9 cellular contexts compared by ENCODE assay signal in genomic region chrX:53440101-53440500, GRCh38. TPM values are rescaled to one million over a fixed set of nuclear protein-coding genes. Genes with fewer than 3 reads are reported as not detected.
DNase-seq lines count a peak whose midpoint lies in the region; ATAC-seq and TF ChIP-seq lines count a peak whose summit lies in the region.
"Had no signal": no experiment of that assay in that cellular context is flagged by ENCODE, and none has a peak within 500 bp of the region (broad histone marks: within the 10 kb centered on the region; RNA-seq: fewer than 3 reads in every experiment).

No MANE protein-coding gene starts in this region.

- H3K9ac ChIP-seq in mesendoderm (ENCODE audit: low read length): no peak overlapping the region

- TF ChIP-seq CTCF in 22Rv1 (IDR thresholded peaks at IDR 0.05) (no peak), HL-60 (IDR thresholded peaks at IDR 0.05; ENCODE audit: insufficient read depth, low read length) (no peak)

- H3K79me2 ChIP-seq in mesendoderm (ENCODE audit: control insufficient read depth, insufficient read depth, low read length): no peaks in the 10 kb centered on the region

- no peak overlapping the region for H2BK15ac ChIP-seq in mesendoderm (replicated peaks; ENCODE audit: low read depth)

- H3K4ac ChIP-seq in mesendoderm (ENCODE audit: low read depth, low read length): no peak overlapping the region

- H4K8ac ChIP-seq in mesendoderm (ENCODE audit: low read depth, low read length): no peak overlapping the region

- H3K18ac ChIP-seq in mesendoderm (ENCODE audit: low read length): no peak overlapping the region

- H3K36me3 ChIP-seq in mesendoderm (ENCODE audit: control insufficient read depth, insufficient read depth, low read length): no peaks in the 10 kb centered on the region

- H3K4me3 ChIP-seq in HL-60 (replicated peaks; ENCODE audit: insufficient read depth, low read length) (peak overlapping the region; percentile 42), mesendoderm (ENCODE audit: low read length) (no peak overlapping the region)

- peak overlapping the region; percentile 62 for H3K27ac Mint-ChIP-seq in activated naive CD8-positive, alpha-beta T cell treated with anti-CD3 and anti-CD28 coated beads, Interleukin-2, amount 10 ng/mL, durations not matched to agents 7 days and 5 days

- no peaks in the 10 kb centered on the region for H3K27me3 Mint-ChIP-seq in activated naive CD8-positive, alpha-beta T cell treated with anti-CD3 and anti-CD28 coated beads, Interleukin-2, amount 10 ng/mL, durations not matched to agents 7 days and 5 days

- DNase-seq in HL-60 (ENCODE audit: low read depth in 1 of 2, low spot score in 1 of 2): peak in 1 of 2 experiments; percentile 29
- DNase-seq in activated naive CD8-positive, alpha-beta T cell treated with anti-CD3 and anti-CD28 coated beads, Interleukin-2, amount 10 ng/mL, durations not matched to agents 7 days and 5 days: no peak
- no peak for DNase-seq in mesendoderm
- DNase-seq in stimulated activated CD8-positive, alpha-beta memory T cell treated with anti-CD3 and anti-CD28 coated beads, Interleukin-4, amount 100 ng/mL, for 48 hours: no peak
- no peak for DNase-seq in DMS114 treated with DMSO at 0.1 percent for 48 hours (lab: John Stamatoyannopoulos, UW; ENCODE audit: unreplicated experiment)
- no peak for DNase-seq in AG08395 (ENCODE audit: low spot score)

- no peak overlapping the region for H2AK5ac ChIP-seq in mesendoderm (ENCODE audit: low read length)

- peak overlapping the region; percentile 70 for H3K4me3 Mint-ChIP-seq in activated naive CD8-positive, alpha-beta T cell treated with anti-CD3 and anti-CD28 coated beads, Interleukin-2, amount 10 ng/mL, durations not matched to agents 7 days and 5 days

- H3K23ac ChIP-seq in mesendoderm (ENCODE audit: low read length): no peak overlapping the region

- ATAC-seq in activated naive CD8-positive, alpha-beta T cell treated with anti-CD3 and anti-CD28 coated beads, Interleukin-2, amount 10 ng/mL, durations not matched to agents 7 days and 5 days (ENCODE audit: low read depth): no peak
- no peak for ATAC-seq in HG03342 (IDR thresholded peaks at IDR 0.05; ENCODE audit: unreplicated experiment)

- no peak overlapping the region for H3K4me2 ChIP-seq in mesendoderm (ENCODE audit: low read length)

- H3K9me3 Mint-ChIP-seq in activated naive CD8-positive, alpha-beta T cell treated with anti-CD3 and anti-CD28 coated beads, Interleukin-2, amount 10 ng/mL, durations not matched to agents 7 days and 5 days: no peaks in the 10 kb centered on the region

- H2BK5ac ChIP-seq in mesendoderm (ENCODE audit: low read length): no peak overlapping the region

- H3K4me1 ChIP-seq in mesendoderm (ENCODE audit: control insufficient read depth, low read depth, low read length): no peaks in the 10 kb centered on the region

- POLR2A ChIA-PET in activated naive CD8-positive, alpha-beta T cell treated with anti-CD3 and anti-CD28 coated beads, Interleukin-2, amount 10 ng/mL, durations not matched to agents 7 days and 5 days (lab: Charles Lee): no interaction called here

- WGBS in mesendoderm (ENCODE audit: extremely low coverage, insufficient coverage, low lambda C conversion rate): no CpG with 5 or more reads among the region's 5 CpGs

- no peaks in the 10 kb centered on the region for H3K36me3 Mint-ChIP-seq in activated naive CD8-positive, alpha-beta T cell treated with anti-CD3 and anti-CD28 coated beads, Interleukin-2, amount 10 ng/mL, durations not matched to agents 7 days and 5 days

- no peak overlapping the region for H2BK120ac ChIP-seq in mesendoderm (ENCODE audit: low read depth, low read length)

- no peaks in the 10 kb centered on the region for H3K79me1 ChIP-seq in mesendoderm (ENCODE audit: low read length)

- H3K56ac ChIP-seq in mesendoderm (ENCODE audit: low read length): peak overlapping the region; percentile 5

- H3K27ac ChIP-seq in 22Rv1: peak overlapping the region; percentile 85
- peak overlapping the region; percentile 88 for H3K27ac ChIP-seq in HL-60 (replicated peaks)
- no peak overlapping the region for H3K27ac ChIP-seq in mesendoderm (ENCODE audit: low read depth, low read length)
- H3K27ac ChIP-seq: VCaP had no signal

- H3K4me1 Mint-ChIP-seq in activated naive CD8-positive, alpha-beta T cell treated with anti-CD3 and anti-CD28 coated beads, Interleukin-2, amount 10 ng/mL, durations not matched to agents 7 days and 5 days: peaks cover 15% of the 10 kb centered on the region

- H4K5ac ChIP-seq in mesendoderm (ENCODE audit: low read length): no peak overlapping the region

- H3K27me3 ChIP-seq in HL-60 (ENCODE audit: insufficient read depth, poor library complexity, severe bottlenecking) (no peaks in the 10 kb centered on the region), mesendoderm (ENCODE audit: insufficient read depth, low read length, poor library complexity) (no peaks in the 10 kb centered on the region)

RNA-seq across cellular contexts. Expression of gene HSD17B10, which starts 5.9 kb away (rescaled TPM):
- total RNA-seq in activated naive CD8-positive, alpha-beta T cell treated with anti-CD3 and anti-CD28 coated beads, Interleukin-2, amount 10 ng/mL, durations not matched to agents 7 days and 5 days: 10 to 100 TPM; 64.3 to 68.2 TPM
- polyA plus RNA-seq in mesendoderm (2013, experiment 1 of 2): 108 TPM
- 108 TPM for polyA plus RNA-seq in mesendoderm (2013, experiment 2 of 2)

RNA-seq across cellular contexts. Expression of gene RIBC1, which starts 17.4 kb away (rescaled TPM):
- 1 to 10 TPM; 1.2 to 1.4 TPM for total RNA-seq in activated naive CD8-positive, alpha-beta T cell treated with anti-CD3 and anti-CD28 coated beads, Interleukin-2, amount 10 ng/mL, durations not matched to agents 7 days and 5 days
- 1.00 TPM for polyA plus RNA-seq in mesendoderm (2013, experiment 1 of 2)
- polyA plus RNA-seq in mesendoderm (2013, experiment 2 of 2): 0.92 TPM

RNA-seq across cellular contexts. Expression of gene SMC1A, which starts 17.6 kb away (rescaled TPM):
- total RNA-seq in activated naive CD8-positive, alpha-beta T cell treated with anti-CD3 and anti-CD28 coated beads, Interleukin-2, amount 10 ng/mL, durations not matched to agents 7 days and 5 days: 100 to 1,000 TPM; 117 TPM
- polyA plus RNA-seq in mesendoderm (2013, experiment 1 of 2): 61.8 TPM
- polyA plus RNA-seq in mesendoderm (2013, experiment 2 of 2): 64.2 TPM
